ENCODE assay signal across 9 cellular contexts in the genomic region with DNA sequence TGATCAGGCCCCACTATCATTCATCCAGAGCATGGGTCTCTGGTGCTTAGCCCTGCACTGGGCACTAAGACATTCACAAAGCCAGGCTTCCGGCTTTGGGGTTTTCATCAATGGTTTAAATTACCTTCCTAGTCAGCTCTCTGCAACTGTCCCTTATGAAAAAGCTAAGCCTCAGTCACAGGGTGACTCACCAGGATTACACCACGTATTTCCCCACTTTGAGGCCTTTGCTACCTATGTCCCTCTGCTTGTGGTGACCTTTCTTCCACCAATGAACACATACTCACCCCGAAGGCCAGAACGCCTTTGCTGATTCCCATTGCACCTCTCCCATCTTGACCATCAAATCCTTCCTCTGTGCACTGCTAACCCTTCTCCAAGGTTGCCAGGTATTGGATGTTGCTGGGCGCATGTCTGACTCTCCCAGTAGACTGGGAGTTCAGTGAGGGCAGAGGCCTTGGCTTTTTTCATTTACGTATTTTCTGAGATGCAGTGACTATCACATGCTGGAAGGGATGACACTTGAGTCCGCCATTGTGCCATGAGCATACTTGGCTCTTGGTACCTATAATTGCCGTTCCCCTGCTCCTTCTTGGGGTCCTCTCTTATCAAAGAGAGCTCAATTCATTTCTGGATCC. TPM values are rescaled to one million over a fixed set of nuclear protein-coding genes. Genes with fewer than 3 reads are reported as not detected.
DNase-seq lines count a peak whose midpoint lies in the region; ATAC-seq and TF ChIP-seq lines count a peak whose summit lies in the region.
"Had no signal": no experiment of that assay in that cellular context is flagged by ENCODE, and none has a peak within 500 bp of the region (broad histone marks: within the 10 kb centered on the region; RNA-seq: fewer than 3 reads in every experiment).

No MANE protein-coding gene starts in this region.

- H3K4me3 Mint-ChIP-seq in T-helper 2 cell treated with Interferon-gamma antibody and Interleukin-4, amounts not matched to agents 5 μg/mL and 100 μg/mL, for 36 hours: peak overlapping the region; percentile 68
- peak overlapping the region in 8 of 10 donors; percentile 53 to 78 (median 68) for H3K4me3 Mint-ChIP-seq in naive thymus-derived CD4-positive, alpha-beta T cell

- peak overlapping the region; percentile 85 for H3K27ac Mint-ChIP-seq in T-helper 2 cell treated with Interferon-gamma antibody and Interleukin-4, amounts not matched to agents 5 μg/mL and 100 μg/mL, for 36 hours
- peak overlapping the region; percentile 55 to 91 (median 83) for H3K27ac Mint-ChIP-seq in naive thymus-derived CD4-positive, alpha-beta T cell

- H3K27me3 ChIP-seq in naive thymus-derived CD4-positive, alpha-beta T cell (ENCODE audit: control insufficient read depth in 2 of 2, insufficient read depth in 2 of 2, low read length in 2 of 2): no peaks in the 10 kb centered on the region
- H3K27me3 ChIP-seq in A673 (replicated peaks; ENCODE audit: insufficient read depth, low read depth, low read length, poor library complexity): no peaks in the 10 kb centered on the region

- H3K36me3 Mint-ChIP-seq in T-helper 2 cell treated with Interferon-gamma antibody and Interleukin-4, amounts not matched to agents 5 μg/mL and 100 μg/mL, for 36 hours (ENCODE audit: low read depth): no peaks in the 10 kb centered on the region
- H3K36me3 Mint-ChIP-seq in naive thymus-derived CD4-positive, alpha-beta T cell: peaks cover 0 to 6% (median 0%) of the 10 kb centered on the region in 5 donors

- no peaks in the 10 kb centered on the region for H3K9me3 Mint-ChIP-seq in T-helper 2 cell treated with Interferon-gamma antibody and Interleukin-4, amounts not matched to agents 5 μg/mL and 100 μg/mL, for 36 hours
- H3K9me3 Mint-ChIP-seq in naive thymus-derived CD4-positive, alpha-beta T cell: no peaks in the 10 kb centered on the region

- no peaks in the 10 kb centered on the region for H3K36me3 ChIP-seq in naive thymus-derived CD4-positive, alpha-beta T cell (ENCODE audit: control insufficient read depth in 2 of 3, insufficient read depth in 3 of 3, low read length in 3 of 3)
- H3K36me3 ChIP-seq in A673 (ENCODE audit: insufficient read depth, low read length, poor library complexity, severe bottlenecking): no peaks in the 10 kb centered on the region

- no peak overlapping the region for H3K4me3 ChIP-seq in naive thymus-derived CD4-positive, alpha-beta T cell (ENCODE audit: low read length)
- H3K4me3 ChIP-seq in A673 (ENCODE audit: low read depth, low read length, poor library complexity, severe bottlenecking): no peak overlapping the region

- no peaks in the 10 kb centered on the region for H3K27me3 Mint-ChIP-seq in T-helper 2 cell treated with Interferon-gamma antibody and Interleukin-4, amounts not matched to agents 5 μg/mL and 100 μg/mL, for 36 hours (ENCODE audit: low read depth)
- no peaks in the 10 kb centered on the region for H3K27me3 Mint-ChIP-seq in naive thymus-derived CD4-positive, alpha-beta T cell

- H3K9me3 ChIP-seq in naive thymus-derived CD4-positive, alpha-beta T cell (ENCODE audit: control insufficient read depth in 2 of 3, low read length in 3 of 3): no peaks in the 10 kb centered on the region
- no peaks in the 10 kb centered on the region for H3K9me3 ChIP-seq in A673 (ENCODE audit: low read depth, low read length, poor library complexity, severe bottlenecking)

- no peak for TF ChIP-seq CTCF in A673 (conservative IDR thresholded peaks at IDR 0.05; ENCODE audit: low read depth, low read length)

- CTCF ChIA-PET in naive thymus-derived CD4-positive, alpha-beta T cell (lab: Charles Lee): no interaction called here
- CTCF ChIA-PET in A673 (lab: Charles Lee): no interaction called here

- intact Hi-C loops in naive thymus-derived CD4-positive, alpha-beta T cell (cut with micrococcal nuclease): loop anchor here in 1 of 2 donors (1.0 kb wide), 4 partner anchors 25 to 298 kb away; a partner anchor contains a TSS
- intact Hi-C loops in A673 (cut with micrococcal nuclease; ENCODE audit: unreplicated experiment) (no loop called here), posterior vena cava (cut with DNase I) (no loop called here)

- DNase-seq in T-helper 2 cell treated with Interferon-gamma antibody and Interleukin-4, amounts not matched to agents 5 μg/mL and 100 μg/mL, for 36 hours (ENCODE audit: low spot score): peak; percentile 73
- DNase-seq in naive thymus-derived CD4-positive, alpha-beta T cell: peak in 1 of 9 donors; percentile 53
- no peak for DNase-seq in A673 (ENCODE audit: low spot score)
- no peak for DNase-seq in amygdala (lab: John Stamatoyannopoulos, UW)
- DNase-seq in posterior vena cava (ENCODE audit: low spot score): no peak
- DNase-seq: caudate nucleus had no signal

- no TSS peak for BruUV-seq in A673 (replicated peaks; lab: Mats Ljungman, UMichigan)

- ATAC-seq in GM18868 (IDR thresholded peaks at IDR 0.05; ENCODE audit: unreplicated experiment) (peak; percentile 63), HG02852 (IDR thresholded peaks at IDR 0.05; ENCODE audit: unreplicated experiment) (peak; percentile 67), HG02763 (IDR thresholded peaks at IDR 0.05; ENCODE audit: unreplicated experiment) (no peak)
- ATAC-seq in naive thymus-derived CD4-positive, alpha-beta T cell: peak; percentile 62

- peaks cover 5 to 24% of the 10 kb centered on the region in 2 donors for H3K4me1 ChIP-seq in naive thymus-derived CD4-positive, alpha-beta T cell (ENCODE audit: control insufficient read depth in 2 of 2, insufficient read depth in 2 of 2, low read length in 2 of 2)
- H3K4me1 ChIP-seq in A673 (ENCODE audit: insufficient read depth, low read length, poor library complexity, severe bottlenecking): no peaks in the 10 kb centered on the region

- POLR2A ChIA-PET in naive thymus-derived CD4-positive, alpha-beta T cell (lab: Charles Lee): interaction anchor here (0.9 to 1.3 kb wide), 2 partner anchors 59 to 60 kb away, joined by 4 to 5 read pairs; a partner anchor contains a TSS
- POLR2A ChIA-PET in A673 (lab: Charles Lee; ENCODE audit: low non-redundant PET): no interaction called here

- H3K4me1 Mint-ChIP-seq in T-helper 2 cell treated with Interferon-gamma antibody and Interleukin-4, amounts not matched to agents 5 μg/mL and 100 μg/mL, for 36 hours (ENCODE audit: low read depth): peaks cover 32% of the 10 kb centered on the region
- peaks cover 20 to 63% (median 35%) of the 10 kb centered on the region in 7 donors for H3K4me1 Mint-ChIP-seq in naive thymus-derived CD4-positive, alpha-beta T cell

- no peak overlapping the region for H3K27ac ChIP-seq in naive thymus-derived CD4-positive, alpha-beta T cell (ENCODE audit: low read depth, low read length)
- no peak overlapping the region for H3K27ac ChIP-seq in A673 (ENCODE audit: low read depth, low read length, poor library complexity, severe bottlenecking)

RNA-seq across cellular contexts. Expression of a gene that starts 58.7 kb away (rescaled TPM):
- total RNA-seq in naive thymus-derived CD4-positive, alpha-beta T cell: 100 to 1,000 TPM in 1 of 5 experiments, 10 to 100 TPM in 4; 19.3 to 129 (median 31.5) TPM
- polyA plus RNA-seq in naive thymus-derived CD4-positive, alpha-beta T cell: 10 to 100 TPM; 35.4 to 86.2 TPM
- total RNA-seq in A673 (2021): not detected in 2 replicates
- 1 to 10 TPM; 2.9 to 3.0 TPM for total RNA-seq in posterior vena cava

Comparison
In these comparisons a context has a peak if more than half of its experiments do, and no peak if none do; other contexts are left out.
1. RNA of a gene that starts 58.7 kb away (total RNA-seq): 19.3 to 129 TPM in naive thymus-derived CD4-positive, alpha-beta T cell; 2.9 to 3.0 TPM in posterior vena cava and not detected in A673; every median in the first group is over 4 times any median in the second.